3 cellular contexts compared by ENCODE assay signal in the genomic region with DNA sequence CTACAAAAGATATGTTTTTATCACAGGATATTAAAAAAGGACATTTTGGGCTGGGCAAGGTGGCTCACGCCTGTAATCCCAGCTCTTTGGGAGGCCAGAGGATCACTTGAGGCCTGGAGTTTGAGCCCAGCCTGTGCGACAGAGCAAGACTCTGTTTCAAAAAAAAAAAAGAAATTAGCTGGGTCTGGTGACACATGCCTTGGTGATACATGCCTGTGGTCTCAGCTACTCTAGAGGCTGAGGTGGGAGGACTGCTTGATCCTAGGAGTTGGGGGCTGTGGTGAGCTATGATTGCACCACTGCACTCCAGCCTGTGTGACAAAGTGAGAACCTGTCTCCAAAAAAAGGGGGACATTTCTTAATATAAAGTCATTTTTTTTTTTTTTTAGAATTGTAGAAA. TPM values are rescaled to one million over a fixed set of nuclear protein-coding genes. Genes with fewer than 3 reads are reported as not detected.
"Had no signal": no experiment of that assay in that cellular context is flagged by ENCODE, and none has a peak within 500 bp of the region (broad histone marks: within the 10 kb centered on the region; RNA-seq: fewer than 3 reads in every experiment).

No MANE protein-coding gene starts in this region.

RNA-seq across cellular contexts. Expression of gene RSPH10B2, which starts 46.4 kb away (rescaled TPM):
- total RNA-seq: M059J, Right ventricle myocardium superior, SJSA1 had no signal
